In the genomic region with DNA sequence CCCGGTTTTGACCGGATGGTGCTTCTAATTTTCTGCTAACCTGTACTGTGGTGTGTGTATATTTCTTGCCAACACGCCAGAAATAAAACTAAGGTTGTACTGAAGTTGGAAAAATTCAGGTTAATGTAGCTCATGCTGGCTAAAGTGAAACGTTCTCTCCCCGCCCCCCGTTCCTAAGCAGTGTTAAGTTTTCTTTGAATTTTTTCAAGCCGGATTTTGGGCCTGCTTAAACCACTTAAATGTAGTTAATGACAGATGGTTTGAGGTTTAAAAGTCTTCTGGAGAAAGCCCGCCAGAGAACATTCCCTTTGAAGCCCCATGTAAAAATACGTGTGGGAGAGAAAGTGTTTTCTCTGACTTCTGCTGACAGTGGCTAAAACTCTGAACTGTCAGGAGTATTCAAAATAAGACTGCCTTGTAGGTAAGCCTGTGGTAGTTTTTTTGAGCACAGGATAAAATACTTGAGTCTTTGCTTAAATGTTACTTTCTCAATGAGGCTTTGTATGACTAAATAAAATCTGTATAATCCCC, we compare ENCODE assay signal across 8 cellular contexts.
A peak's percentile ranks its signal among the peaks of the same experiment; 100 is the strongest.
DNase-seq lines count a peak whose midpoint lies in the region; ATAC-seq and TF ChIP-seq lines count a peak whose summit lies in the region.

No MANE protein-coding gene starts in this region.

- H3K27ac Mint-ChIP-seq in activated naive CD4-positive, alpha-beta T cell treated with anti-CD3 and anti-CD28 coated beads, Interleukin-2, amount 50 U/mL, for 72 hours: peak overlapping the region; percentile 99

- H3K4me3 ChIP-seq in A673 (ENCODE audit: low read depth, low read length, poor library complexity, severe bottlenecking) (peak overlapping the region; percentile 70), urinary bladder (ENCODE audit: low read depth, low read length) (peak overlapping the region; percentile 58)

- in situ Hi-C loops in GM13976 (cut with MboI; ENCODE audit: low sequenced_read_pairs, unreplicated experiment): no loop called here

- no peaks in the 10 kb centered on the region for H3K27me3 ChIP-seq in A673 (replicated peaks; ENCODE audit: insufficient read depth, low read depth, low read length, poor library complexity)

- H3K4me1 ChIP-seq in A673 (ENCODE audit: insufficient read depth, low read length, poor library complexity, severe bottlenecking) (peaks cover 24% of the 10 kb centered on the region), urinary bladder (ENCODE audit: insufficient read depth) (no peaks in the 10 kb centered on the region)

- no peak for ATAC-seq in activated naive CD4-positive, alpha-beta T cell treated with anti-CD3 and anti-CD28 coated beads, Interleukin-2, amount 50 U/mL, for 72 hours
- ATAC-seq in GM19035 (IDR thresholded peaks at IDR 0.05; ENCODE audit: unreplicated experiment): no peak

- H3K27ac ChIP-seq in A673 (ENCODE audit: low read depth, low read length, poor library complexity, severe bottlenecking): peak overlapping the region; percentile 83
- peak overlapping the region; percentile 94 for H3K27ac ChIP-seq in urinary bladder (ENCODE audit: low read depth)
- no peak overlapping the region for H3K27ac ChIP-seq in substantia nigra (ENCODE audit: low read depth, low read length, poor library complexity, severe bottlenecking)

- no peak for TF ChIP-seq CTCF in A673 (conservative IDR thresholded peaks at IDR 0.05; ENCODE audit: low read depth, low read length)
- no peak for TF ChIP-seq CTCF in GM13976 (IDR thresholded peaks at IDR 0.05; ENCODE audit: borderline replicate concordance, control extremely low read depth, extremely low read depth, insufficient read depth, missing control alignments)

- DNase-seq in A673 (ENCODE audit: low spot score) (no peak), HT1080 (ENCODE audit: low read depth) (peak; percentile 72), left kidney (ENCODE audit: low read depth, low spot score) (peak; percentile 53), substantia nigra (lab: John Stamatoyannopoulos, UW) (no peak), GM13976 (ENCODE audit: low spot score) (no peak)
- DNase-seq in activated naive CD4-positive, alpha-beta T cell treated with anti-CD3 and anti-CD28 coated beads, Interleukin-2, amount 50 U/mL, for 72 hours (ENCODE audit: low spot score in 2 of 2): no peak

- peaks cover 26 to 27% of the 10 kb centered on the region in 2 donors for H3K36me3 Mint-ChIP-seq in activated naive CD4-positive, alpha-beta T cell treated with anti-CD3 and anti-CD28 coated beads, Interleukin-2, amount 50 U/mL, for 72 hours

- intact Hi-C loops in A673 (cut with micrococcal nuclease; ENCODE audit: unreplicated experiment): loop anchor here (5.0 to 10.0 kb wide), 2 partner anchors 81 to 1766 kb away; a partner anchor contains a TSS

- no peaks in the 10 kb centered on the region for H3K36me3 ChIP-seq in A673 (ENCODE audit: insufficient read depth, low read length, poor library complexity, severe bottlenecking)
- H3K36me3 ChIP-seq in urinary bladder (ENCODE audit: insufficient read depth): no peaks in the 10 kb centered on the region

- POLR2A ChIA-PET in A673 (lab: Charles Lee; ENCODE audit: low non-redundant PET): interaction anchor here (0.6 to 2.1 kb wide), 4 partner anchors 27 to 1560 kb away, joined by 3 to 16 read pairs (median 5); a partner anchor contains a TSS

- WGBS in urinary bladder: 12% methylated on average over 9 of the region's 9 CpGs

- CTCF ChIA-PET in A673 (lab: Charles Lee): no interaction called here

- no TSS peak for BruUV-seq in A673 (replicated peaks; lab: Mats Ljungman, UMichigan)

- H3K9me3 ChIP-seq in A673 (ENCODE audit: low read depth, low read length, poor library complexity, severe bottlenecking): no peaks in the 10 kb centered on the region

- H3K9me3 Mint-ChIP-seq in activated naive CD4-positive, alpha-beta T cell treated with anti-CD3 and anti-CD28 coated beads, Interleukin-2, amount 50 U/mL, for 72 hours: no peaks in the 10 kb centered on the region

Comparison
In these comparisons a context has a peak if more than half of its experiments do, and no peak if none do; other contexts are left out.
1. DNase-seq: peak in HT1080 (single experiment) and left kidney (single experiment); none in A673 (single experiment), activated naive CD4-positive, alpha-beta T cell treated with anti-CD3 and anti-CD28 coated beads, Interleukin-2, amount 50 U/mL, for 72 hours (0 of 2), substantia nigra (0 of 49) and GM13976 (single experiment).